In the genomic region with DNA sequence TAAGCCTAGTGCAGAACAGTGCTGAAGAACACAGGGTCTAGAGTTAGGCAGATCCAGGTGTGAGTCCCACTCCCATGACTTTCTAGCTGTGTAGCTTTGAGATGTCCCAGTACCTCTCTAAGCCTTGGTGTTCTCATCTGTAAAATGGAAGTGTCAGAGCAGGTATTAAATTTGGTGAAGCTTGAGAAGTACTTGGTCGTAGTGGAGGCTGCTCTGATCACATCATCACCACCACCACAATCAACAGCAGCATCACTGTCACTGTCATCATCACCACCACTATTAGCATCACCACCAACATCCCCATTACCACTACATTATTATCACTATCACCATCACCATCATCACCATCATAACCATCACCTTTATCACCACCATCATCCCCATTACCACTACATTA, we compare ENCODE assay signal across 29 cellular contexts.
"Had no signal": no experiment of that assay in that cellular context is flagged by ENCODE, and none has a peak within 500 bp of the region (broad histone marks: within the 10 kb centered on the region; RNA-seq: fewer than 3 reads in every experiment).

No MANE protein-coding gene starts in this region.

- H3K4me1 Mint-ChIP-seq: activated CD4-positive, alpha-beta memory T cell treated with anti-CD3 and anti-CD28 coated beads, Interleukin-2, amount 10 ng/mL, durations not matched to agents 7 days and 5 days; activated naive CD4-positive, alpha-beta T cell treated with anti-CD3 and anti-CD28 coated beads, Interleukin-2, amount 10 ng/mL, durations not matched to agents 7 days and 5 days; activated naive CD8-positive, alpha-beta T cell treated with anti-CD3 and anti-CD28 coated beads, Interleukin-2, amount 50 U/mL, for 24 hours had no signal

- H3K36me3 ChIP-seq: SJCRH30, WERI-Rb-1 had no signal

- ATAC-seq: activated naive CD8-positive, alpha-beta T cell treated with anti-CD3 and anti-CD28 coated beads, Interleukin-2, amount 50 U/mL, for 24 hours; Panc1 had no signal

- H3K9me3 Mint-ChIP-seq: activated CD4-positive, alpha-beta memory T cell treated with anti-CD3 and anti-CD28 coated beads, Interleukin-2, amount 10 ng/mL, durations not matched to agents 7 days and 5 days; activated naive CD4-positive, alpha-beta T cell treated with anti-CD3 and anti-CD28 coated beads, Interleukin-2, amount 10 ng/mL, durations not matched to agents 7 days and 5 days; activated naive CD8-positive, alpha-beta T cell treated with anti-CD3 and anti-CD28 coated beads, Interleukin-2, amount 50 U/mL, for 24 hours; activated T-cell treated with anti-CD3 and anti-CD28 coated beads, Interleukin-2, amount 50 U/mL, for 24 hours; activated T-helper 1 cell treated with anti-CD3 and anti-CD28 coated beads, Interleukin-12 subunit alpha, Interleukin-12 subunit beta, Interleukin-2, Interleukin-4 antibody, amounts not matched to agents 30 ng/mL and 10 ng/mL and 1 ng/mL, durations not matched to agents 14 hours and 24 hours and 36 hours had no signal

- FAIRE-seq: bronchial epithelial cell had no signal

- H3K27me3 Mint-ChIP-seq: activated CD4-positive, alpha-beta memory T cell treated with anti-CD3 and anti-CD28 coated beads, Interleukin-2, amount 10 ng/mL, durations not matched to agents 7 days and 5 days; activated naive CD4-positive, alpha-beta T cell treated with anti-CD3 and anti-CD28 coated beads, Interleukin-2, amount 10 ng/mL, durations not matched to agents 7 days and 5 days; activated naive CD8-positive, alpha-beta T cell; activated naive CD8-positive, alpha-beta T cell treated with anti-CD3 and anti-CD28 coated beads, Interleukin-2, amount 50 U/mL, for 24 hours; activated T-cell treated with anti-CD3 and anti-CD28 coated beads, Interleukin-2, amount 50 U/mL, for 24 hours; brain had no signal

- DNase-seq: activated CD4-positive, alpha-beta memory T cell treated with anti-CD3 and anti-CD28 coated beads, Interleukin-2, amount 10 ng/mL, durations not matched to agents 7 days and 5 days; activated CD4-positive, alpha-beta T cell treated with anti-CD3 and anti-CD28 coated beads for 1 hour; activated CD4-positive, alpha-beta T cell treated with anti-CD3 and anti-CD28 coated beads for 48 hours; activated CD4-positive, CD25-positive, alpha-beta regulatory T cell; activated CD8-positive, alpha-beta memory T cell treated with anti-CD3 and anti-CD28 coated beads for 24 hours; activated naive CD4-positive, alpha-beta T cell treated with anti-CD3 and anti-CD28 coated beads, Interleukin-2, amount 10 ng/mL, durations not matched to agents 7 days and 5 days; activated naive CD8-positive, alpha-beta T cell treated with anti-CD3 and anti-CD28 coated beads, Interleukin-2, amount 50 U/mL, for 24 hours; activated T-cell treated with anti-CD3 and anti-CD28 coated beads, Interleukin-2, amount 50 U/mL, for 24 hours; anterior cingulate cortex; caudate nucleus; MM.1S; MV-4-11; NCI-H1092; NCI-H1436 treated with DMSO at 0.1 percent for 48 hours; NCI-H1694 treated with DMSO at 0.1 percent for 48 hours; NCI-H2029; NCI-H345; NCI-H524 treated with DMSO at 0.1 percent for 48 hours; SHP77; SJCRH30; T1000; WERI-Rb-1 had no signal

- H3K9ac ChIP-seq: KMS-11 had no signal

- H3K27ac Mint-ChIP-seq: activated CD4-positive, alpha-beta memory T cell treated with anti-CD3 and anti-CD28 coated beads, Interleukin-2, amount 10 ng/mL, durations not matched to agents 7 days and 5 days; activated naive CD4-positive, alpha-beta T cell treated with anti-CD3 and anti-CD28 coated beads, Interleukin-2, amount 10 ng/mL, durations not matched to agents 7 days and 5 days; activated naive CD8-positive, alpha-beta T cell; activated naive CD8-positive, alpha-beta T cell treated with anti-CD3 and anti-CD28 coated beads, Interleukin-2, amount 50 U/mL, for 24 hours; activated T-cell treated with anti-CD3 and anti-CD28 coated beads, Interleukin-2, amount 50 U/mL, for 24 hours; activated T-helper 1 cell treated with anti-CD3 and anti-CD28 coated beads, Interleukin-12 subunit alpha, Interleukin-12 subunit beta, Interleukin-2, Interleukin-4 antibody, amounts not matched to agents 30 ng/mL and 10 ng/mL and 1 ng/mL, durations not matched to agents 14 hours and 24 hours and 36 hours; brain had no signal

- H3K4me3 Mint-ChIP-seq: activated CD4-positive, alpha-beta memory T cell treated with anti-CD3 and anti-CD28 coated beads, Interleukin-2, amount 10 ng/mL, durations not matched to agents 7 days and 5 days; activated naive CD4-positive, alpha-beta T cell treated with anti-CD3 and anti-CD28 coated beads, Interleukin-2, amount 10 ng/mL, durations not matched to agents 7 days and 5 days; activated naive CD8-positive, alpha-beta T cell; activated naive CD8-positive, alpha-beta T cell treated with anti-CD3 and anti-CD28 coated beads, Interleukin-2, amount 50 U/mL, for 24 hours; activated T-cell treated with anti-CD3 and anti-CD28 coated beads, Interleukin-2, amount 50 U/mL, for 24 hours; activated T-helper 1 cell treated with anti-CD3 and anti-CD28 coated beads, Interleukin-12 subunit alpha, Interleukin-12 subunit beta, Interleukin-2, Interleukin-4 antibody, amounts not matched to agents 30 ng/mL and 10 ng/mL and 1 ng/mL, durations not matched to agents 14 hours and 24 hours and 36 hours; brain had no signal

- H3K4me3 ChIP-seq: SJCRH30, SK-N-MC had no signal

- H3K4me1 ChIP-seq: SJCRH30 had no signal

- H3K27me3 ChIP-seq: SJCRH30 had no signal

- H3K4me2 ChIP-seq: KMS-11 had no signal

- H3K9me3 ChIP-seq: SJCRH30 had no signal

- H3K27ac ChIP-seq: KMS-11, SJCRH30, SK-N-MC, WERI-Rb-1 had no signal
